ENCODE assay signal across 1 cellular context in genomic region chr9:72365525-72366256, GRCh38.
TF ChIP-seq lines count a peak whose summit lies in the region.

No MANE protein-coding gene starts in this region.

TF ChIP-seq in HepG2, 621 proteins besides CTCF, POLR2A, EP300 and RAD21 (continued from another document and continues in another):
- TF ChIP-seq HNF1A (IDR thresholded peaks at IDR 0.05; ENCODE audit: low read depth) = no peak
- no peak; the same call in 1 of the 2 replicates for TF ChIP-seq HNF1A (CRISPR knock-in tag; IDR thresholded peaks at IDR 0.05; ENCODE audit: borderline replicate concordance)
- no peak for TF ChIP-seq KLF11 (CRISPR knock-in tag; IDR thresholded peaks at IDR 0.05)
- TF ChIP-seq SRSF4 (IDR thresholded peaks at IDR 0.05; ENCODE audit: low read depth, low read length, poor library complexity, severe bottlenecking) = no peak
- no peak for TF ChIP-seq GLI4 (CRISPR knock-in tag; IDR thresholded peaks at IDR 0.05; ENCODE audit: borderline replicate concordance)
- no peak for TF ChIP-seq SP4 (CRISPR knock-in tag; IDR thresholded peaks at IDR 0.05)
- no peak for TF ChIP-seq CHD4 (IDR thresholded peaks at IDR 0.05; ENCODE audit: borderline replicate concordance, low read length)
- TF ChIP-seq MEIS1 (CRISPR knock-in tag; IDR thresholded peaks at IDR 0.05; ENCODE audit: borderline replicate concordance) = no peak
- no peak for TF ChIP-seq NFYC (CRISPR knock-in tag; IDR thresholded peaks at IDR 0.05)
- 0 out of 2 replicates have a peak, but pooled peaks have one; percentile 34 for TF ChIP-seq ETV6 (CRISPR knock-in tag; conservative IDR thresholded peaks at IDR 0.05)
- TF ChIP-seq SIX4 (CRISPR knock-in tag; IDR thresholded peaks at IDR 0.05) = no peak
- TF ChIP-seq ZNF451 (CRISPR knock-in tag; IDR thresholded peaks at IDR 0.05) = no peak
- no peak for TF ChIP-seq ZBTB34 (CRISPR knock-in tag; IDR thresholded peaks at IDR 0.05)
- TF ChIP-seq KDM1A (CRISPR knock-in tag; IDR thresholded peaks at IDR 0.05) = no peak
- TF ChIP-seq LCORL (IDR thresholded peaks at IDR 0.05) = no peak
- TF ChIP-seq LCORL (CRISPR knock-in tag; IDR thresholded peaks at IDR 0.05) = peak; percentile 49
- peak; percentile 48; the same call in 1 of the 2 replicates for TF ChIP-seq TFAP4 (IDR thresholded peaks at IDR 0.05; ENCODE audit: borderline replicate concordance, low read depth)
- 0 out of 2 replicates have a peak, but pooled peaks have one; percentile 90 for TF ChIP-seq ZNF136 (CRISPR knock-in tag; IDR thresholded peaks at IDR 0.05; ENCODE audit: low read depth)
- TF ChIP-seq PHF8 (CRISPR knock-in tag; IDR thresholded peaks at IDR 0.05) = peak; percentile 38; the same call in 1 of the 2 replicates
- TF ChIP-seq MAFG (CRISPR knock-in tag; IDR thresholded peaks at IDR 0.05) = no peak; the same call in 1 of the 2 replicates
- 0 out of 2 replicates have a peak, but pooled peaks have one; percentile 9 for TF ChIP-seq KLF6 (CRISPR knock-in tag; IDR thresholded peaks at IDR 0.05)
- TF ChIP-seq ZSCAN20 (CRISPR knock-in tag; IDR thresholded peaks at IDR 0.05; ENCODE audit: borderline replicate concordance) = no peak
- TF ChIP-seq TBP (CRISPR knock-in tag; IDR thresholded peaks at IDR 0.05) = no peak
- TF ChIP-seq ATF7 (IDR thresholded peaks at IDR 0.05) = no peak
- no peak for TF ChIP-seq ATF7 (CRISPR knock-in tag; IDR thresholded peaks at IDR 0.05)
- TF ChIP-seq ZNF550 (CRISPR knock-in tag; IDR thresholded peaks at IDR 0.05; ENCODE audit: borderline replicate concordance) = no peak
- no peak for TF ChIP-seq SALL2 (CRISPR knock-in tag; IDR thresholded peaks at IDR 0.05)
- no peak for TF ChIP-seq ZXDC (CRISPR knock-in tag; IDR thresholded peaks at IDR 0.05)
- TF ChIP-seq ZNF75D (CRISPR knock-in tag; IDR thresholded peaks at IDR 0.05; ENCODE audit: borderline replicate concordance) = no peak
- no peak for TF ChIP-seq ZNF256 (CRISPR knock-in tag; conservative IDR thresholded peaks at IDR 0.05)
- peak; percentile 73 for TF ChIP-seq PAXIP1 (CRISPR knock-in tag; conservative IDR thresholded peaks at IDR 0.05)
- no peak for TF ChIP-seq ATM (IDR thresholded peaks at IDR 0.05; ENCODE audit: borderline replicate concordance)
- no peak for TF ChIP-seq ZNF230 (CRISPR knock-in tag; IDR thresholded peaks at IDR 0.05)
- TF ChIP-seq ZFP41 (CRISPR knock-in tag; IDR thresholded peaks at IDR 0.05; ENCODE audit: borderline replicate concordance) = no peak
- TF ChIP-seq NCOA2 (CRISPR knock-in tag; IDR thresholded peaks at IDR 0.05) = peak; percentile 34; the same call in 1 of the 2 replicates
- no peak for TF ChIP-seq MLXIP (CRISPR knock-in tag; IDR thresholded peaks at IDR 0.05; ENCODE audit: borderline replicate concordance)
- TF ChIP-seq RFX1 (IDR thresholded peaks at IDR 0.05) = no peak
- TF ChIP-seq ZNF598 (CRISPR knock-in tag; IDR thresholded peaks at IDR 0.05; ENCODE audit: borderline replicate concordance) = no peak
- TF ChIP-seq CSRNP1 (CRISPR knock-in tag; IDR thresholded peaks at IDR 0.05) = no peak
- TF ChIP-seq ZNF484 (CRISPR knock-in tag; IDR thresholded peaks at IDR 0.05; ENCODE audit: borderline replicate concordance, low read depth) = no peak
- no peak for TF ChIP-seq MAFK (conservative IDR thresholded peaks at IDR 0.05 in 1 of 2, IDR thresholded peaks at IDR 0.05 in 1 of 2; ENCODE audit: low read length in 2 of 2)
- TF ChIP-seq ZNF616 (CRISPR knock-in tag; IDR thresholded peaks at IDR 0.05; ENCODE audit: low read depth) = no peak
- no peak for TF ChIP-seq ZNF30 (CRISPR knock-in tag; IDR thresholded peaks at IDR 0.05)
- no peak for TF ChIP-seq ZNF7 (CRISPR knock-in tag; IDR thresholded peaks at IDR 0.05)
- no peak for TF ChIP-seq GABPA (IDR thresholded peaks at IDR 0.05; ENCODE audit: low read depth, low read length)
- no peak for TF ChIP-seq GABPA (CRISPR knock-in tag; IDR thresholded peaks at IDR 0.05; ENCODE audit: low read depth)
- no peak for TF ChIP-seq ZNF432 (CRISPR knock-in tag; IDR thresholded peaks at IDR 0.05; ENCODE audit: borderline replicate concordance)
- no peak for TF ChIP-seq BRCA1 (CRISPR knock-in tag; IDR thresholded peaks at IDR 0.05)
- TF ChIP-seq CCDC6 (CRISPR knock-in tag; IDR thresholded peaks at IDR 0.05) = peak; percentile 14; the same call in 1 of the 2 replicates
- TF ChIP-seq ZNF781 (CRISPR knock-in tag; IDR thresholded peaks at IDR 0.05; ENCODE audit: borderline replicate concordance, not compliant biosample characterization) = no peak
- no peak for TF ChIP-seq FOXP1 (IDR thresholded peaks at IDR 0.05)
- TF ChIP-seq FOXP1 (CRISPR knock-in tag; IDR thresholded peaks at IDR 0.05) = 0 out of 2 replicates have a peak, but pooled peaks have one; percentile 5
- no peak for TF ChIP-seq ZNF749 (CRISPR knock-in tag; IDR thresholded peaks at IDR 0.05; ENCODE audit: borderline replicate concordance)
- TF ChIP-seq ZFP1 (CRISPR knock-in tag; IDR thresholded peaks at IDR 0.05) = peak; percentile 35; the same call in 1 of the 2 replicates
- peak; percentile 36; the same call in 1 of the 2 replicates for TF ChIP-seq ZNF33B (CRISPR knock-in tag; IDR thresholded peaks at IDR 0.05)
- TF ChIP-seq RCOR2 (CRISPR knock-in tag; IDR thresholded peaks at IDR 0.05) = 0 out of 2 replicates have a peak, but pooled peaks have one; percentile 13
- TF ChIP-seq FOXA3 (CRISPR knock-in tag; IDR thresholded peaks at IDR 0.05) = 0 out of 2 replicates have a peak, but pooled peaks have one; percentile 4
- no peak for TF ChIP-seq ZNF367 (CRISPR knock-in tag; IDR thresholded peaks at IDR 0.05; ENCODE audit: borderline replicate concordance)
